8 cellular contexts compared by ENCODE assay signal in the genomic region with DNA sequence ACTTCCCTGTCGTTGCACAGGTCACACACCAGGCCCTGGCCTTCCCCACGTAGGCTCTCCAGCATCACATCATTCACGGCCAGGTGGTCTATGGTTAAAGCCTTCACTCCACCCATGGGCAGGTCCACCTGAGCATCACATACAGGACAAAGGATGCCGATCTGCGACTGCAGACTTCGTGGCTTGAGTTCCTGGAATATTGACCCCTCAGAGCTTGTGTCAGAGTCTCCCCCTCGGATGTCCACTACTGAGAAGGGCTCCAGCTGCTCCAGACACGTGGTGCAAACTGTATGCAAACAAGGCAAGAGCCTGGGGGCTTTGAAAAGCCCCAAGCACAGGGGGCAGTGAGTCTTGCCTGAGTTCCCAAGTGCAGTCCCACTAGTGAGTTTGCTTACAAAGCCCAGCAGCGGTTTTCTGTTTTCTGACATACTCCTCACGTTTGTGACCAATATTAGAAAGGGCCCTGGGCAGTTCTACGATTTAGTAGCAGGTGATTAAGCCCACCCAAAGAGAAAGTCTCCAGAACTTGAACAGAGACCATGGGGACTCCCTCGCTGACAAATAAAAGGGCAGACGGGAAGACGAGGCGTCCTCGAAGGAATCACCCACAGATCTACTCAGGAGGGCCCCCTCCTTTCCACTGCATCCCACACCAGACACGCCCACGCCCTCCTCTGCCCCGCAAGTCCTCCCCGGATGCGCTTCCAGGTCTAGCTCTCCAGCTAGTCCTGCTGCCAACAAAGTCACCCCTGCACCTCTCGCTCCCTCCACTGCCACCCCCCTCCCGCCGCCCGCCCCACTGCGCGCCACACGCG. TPM values are rescaled to one million over a fixed set of nuclear protein-coding genes. Genes with fewer than 3 reads are reported as not detected.
DNase-seq lines count a peak whose midpoint lies in the region; ATAC-seq and TF ChIP-seq lines count a peak whose summit lies in the region.

No MANE protein-coding gene starts in this region.

- no peak overlapping the region for H3K27ac Mint-ChIP-seq in activated CD8-positive, alpha-beta T cell treated with anti-CD3 and anti-CD28 coated beads for 36 hours

- H3K36me3 ChIP-seq in cardiac muscle cell, result no peaks in the 10 kb centered on the region
- peaks cover 0 to 9% of the 10 kb centered on the region in 2 donors for H3K36me3 ChIP-seq in psoas muscle (ENCODE audit: insufficient read depth in 1 of 2, low read depth in 1 of 2)

- peaks cover 12% of the 10 kb centered on the region for H3K27me3 Mint-ChIP-seq in activated CD8-positive, alpha-beta T cell treated with anti-CD3 and anti-CD28 coated beads for 36 hours

- 7 to 12% (median 8%) methylated on average over 27 to 29 of the region's 29 CpGs for WGBS in psoas muscle, 3 donors

- intact Hi-C loops in activated CD8-positive, alpha-beta T cell treated with anti-CD3 and anti-CD28 coated beads for 36 hours (cut with micrococcal nuclease), result no loop called here
- intact Hi-C loops in psoas muscle (cut with DNase I), result loop anchor here in 1 of 2 donors (5.0 kb wide), 1 partner anchor 246 kb away; a partner anchor contains a TSS

- ATAC-seq in HG03103 (IDR thresholded peaks at IDR 0.05; ENCODE audit: low read depth, unreplicated experiment) (peak; percentile 22), psoas muscle (peak; percentile 31 to 56 (median 40)), HG02852 (IDR thresholded peaks at IDR 0.05; ENCODE audit: unreplicated experiment) (no peak)
- ATAC-seq in activated CD8-positive, alpha-beta T cell treated with anti-CD3 and anti-CD28 coated beads for 36 hours, result peak; percentile 1
- ATAC-seq in activated CD4-positive, CD25-positive, alpha-beta regulatory T cell treated with anti-CD3 and anti-CD28 coated beads, Interleukin-2, amount 50 U/mL, for 24 hours, result no peak

- peak overlapping the region; percentile 56 for H3K4me3 ChIP-seq in cardiac muscle cell
- H3K4me3 ChIP-seq in psoas muscle, result peak overlapping the region; percentile 78

- no peak for TF ChIP-seq CTCF in activated CD8-positive, alpha-beta T cell treated with anti-CD3 and anti-CD28 coated beads for 36 hours (IDR thresholded peaks at IDR 0.05)
- no peak for TF ChIP-seq CTCF in cardiac muscle cell (IDR thresholded peaks at IDR 0.05; ENCODE audit: low read depth, low read length)
- no peak for TF ChIP-seq CTCF in psoas muscle (IDR thresholded peaks at IDR 0.05)

- H3K9me3 ChIP-seq in cardiac muscle cell (ENCODE audit: low read depth) (no peaks in the 10 kb centered on the region), psoas muscle (no peaks in the 10 kb centered on the region)

- peak overlapping the region; percentile 73 for H3K4me3 Mint-ChIP-seq in activated CD8-positive, alpha-beta T cell treated with anti-CD3 and anti-CD28 coated beads for 36 hours

- no peaks in the 10 kb centered on the region for H3K27me3 ChIP-seq in cardiac muscle cell
- H3K27me3 ChIP-seq in psoas muscle (ENCODE audit: insufficient read depth in 3 of 3, low read length in 2 of 3), result no peaks in the 10 kb centered on the region

- DNase-seq in ELF-1 (ENCODE audit: low read depth, low spot score), result peak; percentile 54
- peak; percentile 41 for DNase-seq in activated CD8-positive, alpha-beta T cell treated with anti-CD3 and anti-CD28 coated beads for 36 hours
- DNase-seq in cardiac muscle cell (ENCODE audit: low read depth in 1 of 2, low spot score in 1 of 2), result no peak
- no peak for DNase-seq in psoas muscle
- DNase-seq in NCI-H1436 treated with DMSO at 0.1 percent for 48 hours (lab: John Stamatoyannopoulos, UW), result no peak

- CTCF ChIA-PET in activated CD8-positive, alpha-beta T cell treated with anti-CD3 and anti-CD28 coated beads for 36 hours (lab: Charles Lee), result interaction anchor here (0.9 to 6.1 kb wide), 5 partner anchors 8 to 54 kb away, joined by 3 to 41 read pairs (median 4); no protein-coding TSS in a partner anchor

- no peaks in the 10 kb centered on the region for H3K4me1 Mint-ChIP-seq in activated CD8-positive, alpha-beta T cell treated with anti-CD3 and anti-CD28 coated beads for 36 hours (ENCODE audit: low read depth)

- H3K36me3 Mint-ChIP-seq in activated CD8-positive, alpha-beta T cell treated with anti-CD3 and anti-CD28 coated beads for 36 hours (ENCODE audit: low read depth), result no peaks in the 10 kb centered on the region

- H3K4me1 ChIP-seq in cardiac muscle cell (ENCODE audit: low read depth), result peaks cover 12% of the 10 kb centered on the region
- H3K4me1 ChIP-seq in psoas muscle, result peaks cover 47% of the 10 kb centered on the region

- POLR2A ChIA-PET in activated CD8-positive, alpha-beta T cell treated with anti-CD3 and anti-CD28 coated beads for 36 hours (lab: Charles Lee), result interaction anchor here (1.0 to 1.8 kb wide), 3 partner anchors 12 to 360 kb away, joined by 3 to 4 read pairs (median 3); no protein-coding TSS in a partner anchor

- H3K27ac ChIP-seq in cardiac muscle cell (peak overlapping the region; percentile 39), psoas muscle (peak overlapping the region; percentile 95)

- no peaks in the 10 kb centered on the region for H3K9me3 Mint-ChIP-seq in activated CD8-positive, alpha-beta T cell treated with anti-CD3 and anti-CD28 coated beads for 36 hours

RNA-seq across cellular contexts. Expression of a gene that starts 0.6 kb away (rescaled TPM):
- total RNA-seq in activated CD8-positive, alpha-beta T cell treated with anti-CD3 and anti-CD28 coated beads for 36 hours, result under 1 TPM; 0.27 TPM
- 9.9 and 21.5 TPM in 2 replicates for total RNA-seq in cardiac muscle cell
- 15.9 and 17.2 TPM in 2 replicates for polyA plus RNA-seq in cardiac muscle cell
- total RNA-seq in psoas muscle, result 10 to 100 TPM in 3 of 4 donors, 1 to 10 TPM in 1; 7.3 to 25.4 (median 13.2) TPM
- polyA plus RNA-seq in psoas muscle, result 10 to 100 TPM in 1 of 3 donors, 1 to 10 TPM in 2; 3.3 to 17.1 (median 8.4) TPM

Comparison
In these comparisons a context has a peak if more than half of its experiments do, and no peak if none do; other contexts are left out.
1. DNase-seq: peak in ELF-1 (single experiment) and activated CD8-positive, alpha-beta T cell treated with anti-CD3 and anti-CD28 coated beads for 36 hours (single experiment); none in cardiac muscle cell (0 of 2), psoas muscle (0 of 2) and NCI-H1436 treated with DMSO at 0.1 percent for 48 hours (single experiment).
2. ATAC-seq: peak in HG03103 (single experiment), activated CD8-positive, alpha-beta T cell treated with anti-CD3 and anti-CD28 coated beads for 36 hours (single experiment) and psoas muscle (4 of 4); none in HG02852 (single experiment) and activated CD4-positive, CD25-positive, alpha-beta regulatory T cell treated with anti-CD3 and anti-CD28 coated beads, Interleukin-2, amount 50 U/mL, for 24 hours (0 of 2).